13 cellular contexts compared by ENCODE assay signal in the genomic region with DNA sequence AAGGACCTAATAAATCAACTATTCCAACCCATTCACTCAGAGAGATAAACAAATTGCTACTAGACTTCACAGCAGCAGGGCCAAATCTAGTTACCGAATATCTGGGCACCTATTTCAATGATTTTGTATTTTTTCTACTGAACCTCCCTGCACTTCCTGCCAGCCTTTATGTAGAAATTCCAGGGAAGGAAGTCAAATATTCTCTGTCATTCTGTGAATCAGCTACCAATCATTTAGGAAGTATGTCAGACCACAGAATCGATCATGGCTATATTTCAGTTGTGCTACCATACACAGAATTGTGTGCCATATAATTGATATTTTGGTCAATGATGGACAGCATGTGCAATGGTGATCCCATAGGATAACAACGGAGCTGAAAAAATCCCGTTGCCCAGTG.
"Had no signal": no experiment of that assay in that cellular context is flagged by ENCODE, and none has a peak within 500 bp of the region (broad histone marks: within the 10 kb centered on the region; RNA-seq: fewer than 3 reads in every experiment).

No MANE protein-coding gene starts in this region.

- H2AFZ ChIP-seq: hepatocyte, parathyroid adenoma had no signal

- H3K27ac Mint-ChIP-seq: activated CD8-positive, alpha-beta memory T cell treated with anti-CD3 and anti-CD28 coated beads, Interleukin-2, amount 10 ng/mL, durations not matched to agents 7 days and 5 days; activated naive CD4-positive, alpha-beta T cell treated with anti-CD3 and anti-CD28 coated beads, Interleukin-2, amount 50 U/mL, for 72 hours; mesothelial cell of epicardium had no signal

- ATAC-seq: activated CD8-positive, alpha-beta memory T cell treated with anti-CD3 and anti-CD28 coated beads, Interleukin-2, amount 10 ng/mL, durations not matched to agents 7 days and 5 days; activated naive CD4-positive, alpha-beta T cell treated with anti-CD3 and anti-CD28 coated beads, Interleukin-2, amount 50 U/mL, for 72 hours; activated T-cell treated with anti-CD3 and anti-CD28 coated beads, Interleukin-2, amount 50 U/mL, for 4 hours had no signal

- H3K9me3 Mint-ChIP-seq: activated T-cell treated with anti-CD3 and anti-CD28 coated beads, Interleukin-2, amount 50 U/mL, for 4 hours had no signal

- DNase-seq: activated CD4-positive, alpha-beta T cell treated with anti-CD3 and anti-CD28 coated beads for 1 hour; activated CD4-positive, alpha-beta T cell treated with anti-CD3 and anti-CD28 coated beads, Interleukin-2, amount 50 U/mL, for 48 hours; activated CD8-positive, alpha-beta memory T cell treated with anti-CD3 and anti-CD28 coated beads, Interleukin-2, amount 10 ng/mL, durations not matched to agents 7 days and 5 days; activated effector memory CD4-positive, alpha-beta T cell treated with anti-CD3 and anti-CD28 coated beads, Interleukin-2, amount 50 U/mL, for 16 hours; activated T-cell treated with anti-CD3 and anti-CD28 coated beads, Interleukin-2, amount 50 U/mL, for 4 hours; amniotic stem cell; dorsolateral prefrontal cortex; T-helper 9 cell had no signal

- H3K9ac ChIP-seq: parathyroid adenoma had no signal

- H3K36me3 Mint-ChIP-seq: activated CD8-positive, alpha-beta memory T cell treated with anti-CD3 and anti-CD28 coated beads, Interleukin-2, amount 10 ng/mL, durations not matched to agents 7 days and 5 days; mesothelial cell of epicardium had no signal

- H3K4me3 ChIP-seq: dorsolateral prefrontal cortex, hepatocyte, skin epidermis had no signal

- H3K4me1 Mint-ChIP-seq: activated CD8-positive, alpha-beta memory T cell treated with anti-CD3 and anti-CD28 coated beads, Interleukin-2, amount 10 ng/mL, durations not matched to agents 7 days and 5 days; mesothelial cell of epicardium had no signal

- H3K27ac ChIP-seq: dorsolateral prefrontal cortex, hepatocyte, parathyroid adenoma, skin epidermis had no signal

- H3K4me2 ChIP-seq: hepatocyte had no signal

- H3K79me2 ChIP-seq: hepatocyte, parathyroid adenoma had no signal

- H3K4me3 Mint-ChIP-seq: activated CD8-positive, alpha-beta memory T cell treated with anti-CD3 and anti-CD28 coated beads, Interleukin-2, amount 10 ng/mL, durations not matched to agents 7 days and 5 days; activated T-cell treated with anti-CD3 and anti-CD28 coated beads, Interleukin-2, amount 50 U/mL, for 4 hours; mesothelial cell of epicardium had no signal

- H3K4me1 ChIP-seq: parathyroid adenoma had no signal

- H3K27me3 ChIP-seq: dorsolateral prefrontal cortex, hepatocyte had no signal

- H3K27me3 Mint-ChIP-seq: activated CD8-positive, alpha-beta memory T cell treated with anti-CD3 and anti-CD28 coated beads, Interleukin-2, amount 10 ng/mL, durations not matched to agents 7 days and 5 days had no signal
